8 cellular contexts compared by ENCODE assay signal in the genomic region with DNA sequence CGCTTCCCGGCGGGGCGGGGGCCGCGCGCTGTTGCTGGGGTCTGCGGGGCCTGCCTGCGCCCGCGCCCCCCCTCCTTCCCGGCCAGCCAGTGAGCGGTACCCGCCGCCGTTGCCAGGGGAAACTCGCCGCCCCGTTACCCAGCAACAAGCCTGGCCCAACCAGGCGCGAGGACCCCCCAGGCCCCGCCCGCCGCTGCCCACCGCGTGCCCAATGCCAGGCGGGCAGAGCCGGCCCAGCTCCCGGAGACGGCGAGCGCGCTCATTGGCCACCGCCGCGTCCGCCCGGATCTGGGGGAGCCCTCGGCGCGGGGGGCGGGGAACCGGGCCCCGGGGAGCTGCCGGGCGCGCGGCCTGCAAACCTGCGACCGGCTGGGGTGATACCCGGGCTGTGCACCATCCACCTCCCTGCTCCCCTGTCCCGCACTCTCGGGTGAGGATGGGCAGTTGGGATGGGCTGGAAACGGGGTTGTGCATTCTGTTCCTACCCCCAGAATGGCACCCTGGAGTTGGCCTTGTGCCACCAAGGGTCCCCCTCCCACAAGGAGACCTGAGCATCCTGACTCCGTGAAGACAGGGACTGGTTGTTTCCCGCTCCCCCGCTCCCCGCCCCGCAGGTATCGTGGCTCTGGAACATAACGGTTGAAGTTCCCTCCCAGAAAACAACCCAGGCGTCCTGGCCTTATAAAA. TPM values are rescaled to one million over a fixed set of nuclear protein-coding genes. Genes with fewer than 3 reads are reported as not detected.
DNase-seq lines count a peak whose midpoint lies in the region; ATAC-seq, FAIRE-seq and TF ChIP-seq lines count a peak whose summit lies in the region.

No MANE protein-coding gene starts in this region.

- no peaks in the 10 kb centered on the region for H3K27me3 ChIP-seq in pancreas

- 6 to 9% methylated on average over 27 to 62 of the region's 62 CpGs for WGBS in pancreas, 2 donors

- peaks cover 5 to 11% (median 5%) of the 10 kb centered on the region in 3 donors for H3K4me1 ChIP-seq in pancreas

- H3K36me3 ChIP-seq in pancreas = no peaks in the 10 kb centered on the region

- FAIRE-seq in frontal cortex (lab: Jason Lieb, UNC) (no peak), pancreas (lab: Jason Lieb, UNC) (no peak)

- DNase-seq in EL = peak; percentile 67
- DNase-seq in NCI-H2196 (lab: John Stamatoyannopoulos, UW; ENCODE audit: unreplicated experiment) = peak; percentile 63
- peak; percentile 88 for DNase-seq in activated effector memory CD4-positive, alpha-beta T cell treated with anti-CD3 and anti-CD28 coated beads, Interleukin-2, amount 50 U/mL, for 16 hours
- DNase-seq in frontal cortex (ENCODE audit: low spot score in 2 of 2) = peak; percentile 83 to 90
- peak in 4 of 6 donors; percentile 52 to 84 (median 76) for DNase-seq in pancreas
- no peak for DNase-seq in cortex of kidney (lab: John Stamatoyannopoulos, UW)

- TF ChIP-seq CTCF in pancreas (IDR thresholded peaks at IDR 0.05) = no peak

- H3K9me3 ChIP-seq in pancreas = no peaks in the 10 kb centered on the region

- ATAC-seq in pancreas (peak in 2 of 4 donors; percentile 8 to 12), HG03457 (IDR thresholded peaks at IDR 0.05; ENCODE audit: unreplicated experiment) (no peak), HG03280 (IDR thresholded peaks at IDR 0.05; ENCODE audit: unreplicated experiment) (no peak)

- no peak overlapping the region for H3K27ac ChIP-seq in pancreas

- peak overlapping the region in 1 of 4 donors; percentile 25 for H3K4me3 ChIP-seq in pancreas

- intact Hi-C loops in pancreas (cut with DNase I) = loop anchor here in 1 of 3 donors (10.0 kb wide), 1 partner anchor 85 kb away; no protein-coding TSS in a partner anchor

RNA-seq across cellular contexts. Expression of gene BBC3, which starts 8.8 kb away (rescaled TPM):
- total RNA-seq in frontal cortex (12.2 TPM), pancreas (10 to 100 TPM in 3 of 6 donors, 1 to 10 TPM in 3; 6.8 to 19.4 (median 9.2) TPM)
- 10 to 100 TPM in 1 of 2 donors, 1 to 10 TPM in 1; 5.5 to 11.3 TPM for polyA plus RNA-seq in pancreas

RNA-seq across cellular contexts. Expression of gene CCDC9, which starts 16.6 kb away (rescaled TPM):
- 2.4 TPM for total RNA-seq in frontal cortex
- 10 to 100 TPM; 24.6 to 67.3 (median 34.7) TPM for total RNA-seq in pancreas
- polyA plus RNA-seq in pancreas = 100 to 1,000 TPM in 1 of 2 donors, 10 to 100 TPM in 1; 38.3 to 102 TPM

RNA-seq across cellular contexts. Expression of gene INAFM1, which starts 34.9 kb away (rescaled TPM):
- 4.1 TPM for total RNA-seq in frontal cortex
- 10 to 100 TPM; 10.6 to 37.7 (median 13.5) TPM for total RNA-seq in pancreas
- polyA plus RNA-seq in pancreas = 10 to 100 TPM; 25.6 to 29.7 TPM
